Comparison of ENCODE assay signal across 9 cellular contexts in the genomic region with DNA sequence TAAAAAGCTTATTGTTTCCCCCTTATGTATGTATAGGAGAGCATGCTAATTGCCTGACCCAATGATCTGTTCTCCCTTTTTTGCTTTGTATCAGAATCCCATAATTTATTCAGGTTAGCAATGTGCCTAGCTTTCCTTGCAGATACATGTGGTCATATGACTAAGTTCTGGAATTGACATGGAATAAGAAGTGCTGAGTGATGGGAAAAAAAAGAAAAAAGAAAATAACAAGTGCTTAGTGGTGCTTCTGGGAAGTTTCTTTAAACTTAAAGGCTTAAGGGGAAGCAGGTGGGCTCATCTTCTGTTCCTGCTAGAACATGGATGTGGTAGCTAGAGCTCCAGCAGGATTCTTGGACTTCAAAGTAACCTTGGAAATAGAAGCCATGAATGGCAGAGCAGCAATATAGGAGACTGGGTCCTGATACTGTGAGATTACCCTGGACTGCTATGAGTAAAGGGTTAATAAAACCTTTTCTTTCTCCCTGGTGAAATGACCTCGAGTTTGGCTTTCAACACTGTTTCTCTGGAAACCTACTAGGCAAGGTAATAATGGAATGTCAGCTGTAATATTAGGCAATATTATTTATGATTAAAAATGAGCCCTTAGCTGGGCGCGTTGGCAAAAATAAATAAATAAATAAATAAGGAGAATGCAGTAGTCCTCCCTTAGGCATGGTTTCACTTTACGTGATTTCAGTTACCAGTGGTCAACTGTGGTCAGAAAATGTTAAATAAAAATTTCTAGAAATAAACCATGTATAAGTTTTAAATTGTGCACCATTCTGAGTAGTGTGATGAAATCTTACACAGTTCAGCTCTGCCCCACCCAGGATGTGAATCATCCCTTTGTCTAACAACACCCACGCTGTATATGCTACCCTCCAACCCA. TPM values are rescaled to one million over a fixed set of nuclear protein-coding genes. Genes with fewer than 3 reads are reported as not detected.
DNase-seq lines count a peak whose midpoint lies in the region; ATAC-seq and TF ChIP-seq lines count a peak whose summit lies in the region.
"Had no signal": no experiment of that assay in that cellular context is flagged by ENCODE, and none has a peak within 500 bp of the region (broad histone marks: within the 10 kb centered on the region; RNA-seq: fewer than 3 reads in every experiment).

No MANE protein-coding gene starts in this region.

- H3K27ac Mint-ChIP-seq in type B pancreatic cell: peak overlapping the region; percentile 59

- H3K4me3 ChIP-seq in epithelial cell of esophagus (ENCODE audit: low read length): no peak overlapping the region

- H3K27me3 Mint-ChIP-seq in type B pancreatic cell: no peaks in the 10 kb centered on the region
- H3K27me3 Mint-ChIP-seq: CD4-positive, alpha-beta memory T cell had no signal

- no peaks in the 10 kb centered on the region for H3K36me3 Mint-ChIP-seq in type B pancreatic cell
- H3K36me3 Mint-ChIP-seq: CD4-positive, alpha-beta memory T cell had no signal

- no peaks in the 10 kb centered on the region for H3K4me1 Mint-ChIP-seq in type B pancreatic cell (ENCODE audit: unreplicated experiment)

- H3K4me3 Mint-ChIP-seq in type B pancreatic cell: no peak overlapping the region
- H3K4me3 Mint-ChIP-seq: CD4-positive, alpha-beta memory T cell had no signal

- no peaks in the 10 kb centered on the region for H3K9me3 Mint-ChIP-seq in type B pancreatic cell
- H3K9me3 Mint-ChIP-seq: CD4-positive, alpha-beta memory T cell had no signal

- TF ChIP-seq CTCF in epithelial cell of esophagus (IDR thresholded peaks at IDR 0.05; ENCODE audit: insufficient read depth, low read depth, low read length, missing control alignments) (no peak), type B pancreatic cell (conservative IDR thresholded peaks at IDR 0.05) (no peak)

- no peak for ATAC-seq in HG03457 (IDR thresholded peaks at IDR 0.05; ENCODE audit: unreplicated experiment)
- ATAC-seq in HG02885 (IDR thresholded peaks at IDR 0.05; ENCODE audit: poor library complexity, unreplicated experiment): no peak

- DNase-seq in stimulated activated CD4-positive, alpha-beta T cell treated with anti-CD3 and anti-CD28 coated beads, Interleukin-1b, Interleukin-23, amount 100 ng/mL, for 48 hours: peak; percentile 13
- DNase-seq in stimulated activated CD4-positive, alpha-beta T cell treated with anti-CD3 and anti-CD28 coated beads, Interleukin-2, amount 100 ng/mL, for 48 hours: no peak
- DNase-seq in RPMI7951 (ENCODE audit: low read depth) (peak; percentile 50), epithelial cell of esophagus (ENCODE audit: low read depth) (peak; percentile 85), type B pancreatic cell (ENCODE audit: extremely low spot score, unreplicated experiment) (no peak), HuH-7.5 (ENCODE audit: low spot score) (no peak)
- DNase-seq: CD4-positive, alpha-beta memory T cell had no signal

RNA-seq across cellular contexts. Expression of a gene that starts 16.7 kb away (rescaled TPM):
- total RNA-seq in RPMI7951 (2014; rRNA removed; shearing (Covaris generic)): 5.0 and 5.2 TPM in 2 replicates
- total RNA-seq in type B pancreatic cell (ENCODE audit: low replicate concordance): 22.9 and 23.8 TPM in 2 replicates

Comparison
In these comparisons a context has a peak if more than half of its experiments do, and no peak if none do; other contexts are left out.
1. DNase-seq: peak in stimulated activated CD4-positive, alpha-beta T cell treated with anti-CD3 and anti-CD28 coated beads, Interleukin-1b, Interleukin-23, amount 100 ng/mL, for 48 hours (single experiment), RPMI7951 (single experiment) and epithelial cell of esophagus (single experiment); none in stimulated activated CD4-positive, alpha-beta T cell treated with anti-CD3 and anti-CD28 coated beads, Interleukin-2, amount 100 ng/mL, for 48 hours (0 of 2), type B pancreatic cell (single experiment) and HuH-7.5 (single experiment).